ENCODE assay signal across 16 cellular contexts in genomic region chr21:35475006-35475405, GRCh38.
DNase-seq lines count a peak whose midpoint lies in the region; ATAC-seq, FAIRE-seq and TF ChIP-seq lines count a peak whose summit lies in the region.
"Had no signal": no experiment of that assay in that cellular context is flagged by ENCODE, and none has a peak within 500 bp of the region (broad histone marks: within the 10 kb centered on the region; RNA-seq: fewer than 3 reads in every experiment).

No MANE protein-coding gene starts in this region.

- peak overlapping the region; percentile 26 to 85 (median 48); a peak in 20 of 22 replicates for H3K9ac ChIP-seq in BLaER1 treated with 17β-estradiol and CSF1 and Interleukin-3, amounts not matched to agents 10 nM and 100 nM
- no peak overlapping the region for H3K9ac ChIP-seq in K562 (ENCODE audit: insufficient read depth in 1 of 2, low read depth in 2 of 2, low read length in 2 of 2)

- no peaks in the 10 kb centered on the region for H3K27me3 ChIP-seq in BLaER1 treated with 17β-estradiol and CSF1 and Interleukin-3, amounts not matched to agents 10 nM and 100 nM
- H3K27me3 ChIP-seq in K562 (ENCODE audit: control insufficient read depth in 2 of 2, insufficient read depth in 2 of 2, low read length in 2 of 2) (no peaks in the 10 kb centered on the region), lung (ENCODE audit: control insufficient read depth, insufficient read depth) (no peaks in the 10 kb centered on the region)
- H3K27me3 ChIP-seq: body of pancreas had no signal

- in situ Hi-C loops in K562 (cut with MboI), result no loop called here

- H3K79me2 ChIP-seq in K562 (ENCODE audit: control insufficient read depth, insufficient read depth, low read length), result no peaks in the 10 kb centered on the region

- POLR2A ChIA-PET in K562 (lab: Yijun Ruan, JAX), result interaction anchor here (1.4 kb wide), 1 partner anchor 10 kb away, joined by 3 read pairs; no protein-coding TSS in a partner anchor

- peak overlapping the region; percentile 83 to 99 (median 89) for H3K27ac ChIP-seq in BLaER1 treated with 17β-estradiol and CSF1 and Interleukin-3, amounts not matched to agents 10 nM and 100 nM
- H3K27ac ChIP-seq in K562 (ENCODE audit: extremely low read depth, low read depth, low read length), result no peak overlapping the region; the same call in 2 of the 3 replicates
- no peak overlapping the region for H3K27ac ChIP-seq in lung (ENCODE audit: low read depth in 1 of 2, low read length in 1 of 2)

- TF ChIP-seq POLR2A in K562 (conservative IDR thresholded peaks at IDR 0.05), result no peak

- DNase-seq in LHCN-M2 (ENCODE audit: low read depth), result peak; percentile 46
- DNase-seq in K562 (ENCODE audit: extremely low read depth in 1 of 4, low spot score in 3 of 4), result no peak
- DNase-seq in lung (ENCODE audit: low spot score), result no peak
- no peak for DNase-seq in GM19238 (ENCODE audit: insufficient read length, low spot score)
- DNase-seq: activated CD4-positive, CD25-positive, alpha-beta regulatory T cell; activated T-cell treated with anti-CD3 and anti-CD28 coated beads, Interleukin-2, amount 50 U/mL, for 1 hour; CD8-positive, alpha-beta T cell; NCI-H1048; NCI-H510A; SHP77; stimulated activated naive CD8-positive, alpha-beta T cell treated with anti-CD3 and anti-CD28 coated beads, Interleukin-15, amount 100 ng/mL, for 72 hours had no signal

- CTCF ChIA-PET in K562 (lab: Yijun Ruan, JAX; ENCODE audit: low intra/inter-chr PET ratio), result no interaction called here

- TF ChIP-seq CTCF in K562 (IDR thresholded peaks at IDR 0.05 in 2 of 3, conservative IDR thresholded peaks at IDR 0.05 in 1 of 3; ENCODE audit: insufficient read depth in 2 of 3, low read depth in 1 of 3, low read length in 3 of 3) (no peak), lung (IDR thresholded peaks at IDR 0.05; ENCODE audit: control extremely low read depth, extremely low read depth) (no peak)

- H3K4me2 ChIP-seq in BLaER1 treated with 17β-estradiol and CSF1 and Interleukin-3, amounts not matched to agents 10 nM and 100 nM, result peak overlapping the region; percentile 23 to 88 (median 53); a peak in 21 of 22 replicates
- no peak overlapping the region for H3K4me2 ChIP-seq in K562 (ENCODE audit: insufficient read depth, low read length)

- BruUV-seq in K562 (replicated peaks; lab: Mats Ljungman, UMichigan), result no TSS peak

- H3K4me3 ChIP-seq in BLaER1 treated with 17β-estradiol and CSF1 and Interleukin-3, amounts not matched to agents 10 nM and 100 nM, result no peak overlapping the region
- H3K4me3 ChIP-seq in K562 (no peak overlapping the region), lung (no peak overlapping the region)
- H3K4me3 ChIP-seq: body of pancreas had no signal

- no peak for TF ChIP-seq EP300 in K562 (IDR thresholded peaks at IDR 0.05; ENCODE audit: low read length)

- H3K9me3 ChIP-seq in BLaER1 treated with 17β-estradiol and CSF1 and Interleukin-3, amounts not matched to agents 10 nM and 100 nM (replicated peaks in 1 of 11), result peaks cover 6 to 49% (median 14%) of the 10 kb centered on the region in 11 experiments; a peak in 17 of 22 replicates
- no peaks in the 10 kb centered on the region; the same call in 1 of the 2 replicates for H3K9me3 ChIP-seq in K562 (replicated peaks; ENCODE audit: control insufficient read depth, insufficient read depth, low read depth, low read length)
- no peaks in the 10 kb centered on the region for H3K9me3 ChIP-seq in lung (ENCODE audit: control insufficient read depth in 2 of 2, insufficient read depth in 1 of 2, low read length in 1 of 2)
- H3K9me3 ChIP-seq: body of pancreas had no signal

- H2AFZ ChIP-seq in K562 (ENCODE audit: low read depth, low read length), result no peak overlapping the region

- no peak for TF ChIP-seq RAD21 in K562 (CRISPR knock-in tag; conservative IDR thresholded peaks at IDR 0.05 in 1 of 2, IDR thresholded peaks at IDR 0.05 in 1 of 2)

- ATAC-seq in K562 (no peak), lung (ENCODE audit: insufficient read depth, low FRiP score) (peak; percentile 34), GM21528 (IDR thresholded peaks at IDR 0.05; ENCODE audit: low FRiP score, unreplicated experiment) (no peak), GM18511 (IDR thresholded peaks at IDR 0.05; ENCODE audit: unreplicated experiment) (no peak), GM21723 (IDR thresholded peaks at IDR 0.05; ENCODE audit: unreplicated experiment) (no peak)
- ATAC-seq: body of pancreas had no signal

- FAIRE-seq in K562 (lab: Jason Lieb, UNC), result no peak

- no peaks in the 10 kb centered on the region for H3K9me1 ChIP-seq in K562 (ENCODE audit: control insufficient read depth, insufficient read depth, low read length)

- H4K20me1 ChIP-seq in BLaER1 treated with 17β-estradiol and CSF1 and Interleukin-3, amounts not matched to agents 10 nM and 100 nM, result no peaks in the 10 kb centered on the region
- H4K20me1 ChIP-seq in K562 (replicated peaks; ENCODE audit: control insufficient read depth, insufficient read depth, low read length), result no peaks in the 10 kb centered on the region

- intact Hi-C loops in K562 (cut with micrococcal nuclease), result no loop called here

- 0 out of 22 replicates have a peak, but pooled peaks cover 0 to 6% (median 0%) of the 10 kb centered on the region in 11 experiments for H3K36me3 ChIP-seq in BLaER1 treated with 17β-estradiol and CSF1 and Interleukin-3, amounts not matched to agents 10 nM and 100 nM
- H3K36me3 ChIP-seq in K562 (ENCODE audit: control insufficient read depth, insufficient read depth, low read length) (no peaks in the 10 kb centered on the region), lung (ENCODE audit: control insufficient read depth in 2 of 2, insufficient read depth in 2 of 2, low read length in 2 of 2) (no peaks in the 10 kb centered on the region)

- H3K4me1 ChIP-seq in BLaER1 treated with 17β-estradiol and CSF1 and Interleukin-3, amounts not matched to agents 10 nM and 100 nM, result peaks cover 19 to 88% (median 60%) of the 10 kb centered on the region in 10 experiments
- H3K4me1 ChIP-seq in K562 (replicated peaks in 1 of 2; ENCODE audit: control insufficient read depth in 2 of 2, insufficient read depth in 2 of 2, low read length in 2 of 2), result peaks cover 3 to 48% of the 10 kb centered on the region in 2 experiments; a peak in 4 of 5 replicates
- H3K4me1 ChIP-seq in lung (ENCODE audit: control insufficient read depth in 2 of 2, insufficient read depth in 2 of 2, low read length in 2 of 2), result peaks cover 0 to 1% of the 10 kb centered on the region in 2 donors
- H3K4me1 ChIP-seq: body of pancreas had no signal

TF ChIP-seq in K562, 482 proteins besides CTCF, POLR2A, EP300 and RAD21 (continues in another document):
- TF ChIP-seq CTBP1 (IDR thresholded peaks at IDR 0.05; ENCODE audit: borderline replicate concordance) (peak; percentile 76), E2F1 (CRISPR knock-in tag; IDR thresholded peaks at IDR 0.05) (no peak), ZNF778 (CRISPR knock-in tag; IDR thresholded peaks at IDR 0.05) (no peak), SFPQ (IDR thresholded peaks at IDR 0.05; ENCODE audit: low read depth, low read length) (no peak), ATF3 (IDR thresholded peaks at IDR 0.05) (0 out of 2 replicates have a peak, but pooled peaks have one; percentile 6), ATF3 (CRISPR knock-in tag; conservative IDR thresholded peaks at IDR 0.05) (no peak), BCOR (IDR thresholded peaks at IDR 0.05) (no peak), ZKSCAN8 (CRISPR knock-in tag; IDR thresholded peaks at IDR 0.05) (no peak), ETS2 (tag; IDR thresholded peaks at IDR 0.05; ENCODE audit: borderline replicate concordance, poor library complexity, severe bottlenecking) (no peak), MYC (IDR thresholded peaks at IDR 0.05; ENCODE audit: low read depth, low read length) (0 out of 2 replicates have a peak, but pooled peaks have one; percentile 3), MYC (CRISPR knock-in tag; IDR thresholded peaks at IDR 0.05; ENCODE audit: borderline replicate concordance, low read depth) (no peak)

Comparison
In these comparisons a context has a peak if more than half of its experiments do, and no peak if none do; other contexts are left out.
1. H3K27ac ChIP-seq: peak in BLaER1 treated with 17β-estradiol and CSF1 and Interleukin-3, amounts not matched to agents 10 nM and 100 nM (11 of 11); none in K562 (single experiment) and lung (0 of 2).
2. H3K9ac ChIP-seq: peak in BLaER1 treated with 17β-estradiol and CSF1 and Interleukin-3, amounts not matched to agents 10 nM and 100 nM (11 of 11); none in K562 (0 of 2).